In genomic region chr20:17837179-17837578, GRCh38 we compare ENCODE assay signal across 20 cellular contexts.
DNase-seq lines count a peak whose midpoint lies in the region; ATAC-seq and TF ChIP-seq lines count a peak whose summit lies in the region.
"Had no signal": no experiment of that assay in that cellular context is flagged by ENCODE, and none has a peak within 500 bp of the region (broad histone marks: within the 10 kb centered on the region; RNA-seq: fewer than 3 reads in every experiment).

No MANE protein-coding gene starts in this region.

- peaks cover 28% of the 10 kb centered on the region in 2 experiments for H3K4me1 Mint-ChIP-seq in H9

- H3K27me3 ChIP-seq in H9 (ENCODE audit: insufficient read depth, low read length) (no peaks in the 10 kb centered on the region), breast epithelium (no peaks in the 10 kb centered on the region), mucosa of rectum (ENCODE audit: control insufficient read depth in 2 of 2, insufficient read depth in 2 of 2, low read length in 2 of 2) (no peaks in the 10 kb centered on the region), stomach (no peaks in the 10 kb centered on the region), GM23248 (replicated peaks; ENCODE audit: insufficient read depth) (no peaks in the 10 kb centered on the region)

- H3K9me3 ChIP-seq in H9 (ENCODE audit: control insufficient read depth, low read depth, low read length) (no peaks in the 10 kb centered on the region), breast epithelium (no peaks in the 10 kb centered on the region), mucosa of rectum (ENCODE audit: control insufficient read depth in 2 of 2, low read length in 2 of 2) (no peaks in the 10 kb centered on the region), stomach (no peaks in the 10 kb centered on the region), GM23248 (ENCODE audit: low read depth) (no peaks in the 10 kb centered on the region)

- H2BK120ac ChIP-seq in H9 (ENCODE audit: low read depth, low read length, poor library complexity, severe bottlenecking): no peak overlapping the region

- peaks cover 55% of the 10 kb centered on the region for H3F3A ChIP-seq in GM23248 (ENCODE audit: insufficient read depth)

- H2BK20ac ChIP-seq in H9 (ENCODE audit: low read depth, low read length, poor library complexity, severe bottlenecking): no peak overlapping the region

- no peaks in the 10 kb centered on the region for H3K9me2 ChIP-seq in GM23248 (ENCODE audit: insufficient read depth)

- H3K4me2 ChIP-seq in H9 (ENCODE audit: insufficient read depth, insufficient read length, low read length) (no peak overlapping the region), GM23248 (ENCODE audit: unreplicated experiment) (no peak overlapping the region)

- H3K4me3 Mint-ChIP-seq in H9: no peak overlapping the region; a peak in 1 of 5 replicates
- H3K4me3 Mint-ChIP-seq: activated naive CD4-positive, alpha-beta T cell treated with anti-CD3 and anti-CD28 coated beads for 36 hours; CD8-positive, alpha-beta T cell; immature natural killer cell; naive B cell had no signal

- in situ Hi-C loops in GM23248 (cut with MboI): no loop called here

- H3K27me3 Mint-ChIP-seq in H9 (ENCODE audit: low read depth): no peaks in the 10 kb centered on the region; the same call in 1 of the 2 replicates
- H3K27me3 Mint-ChIP-seq: naive B cell had no signal

- H3K9me3 Mint-ChIP-seq in H9: 0 out of 5 replicates have a peak, but pooled peaks cover 0 to 3% of the 10 kb centered on the region in 2 experiments
- H3K9me3 Mint-ChIP-seq: activated naive CD4-positive, alpha-beta T cell treated with anti-CD3 and anti-CD28 coated beads for 36 hours; CD8-positive, alpha-beta T cell; immature natural killer cell had no signal

- no peak overlapping the region for H2BK12ac ChIP-seq in H9 (ENCODE audit: insufficient read length, low read depth, low read length)

- no peak overlapping the region for H4K8ac ChIP-seq in H9 (replicated peaks; ENCODE audit: insufficient read length, low read depth, low read length)

- H3K9ac ChIP-seq in H9 (ENCODE audit: extremely low read depth, insufficient read length, low read length) (no peak overlapping the region), mucosa of rectum (ENCODE audit: low read depth in 1 of 2, low read length in 2 of 2) (no peak overlapping the region), GM23248 (no peak overlapping the region)
- H3K9ac ChIP-seq: parathyroid adenoma had no signal

- TF ChIP-seq POLR2A in breast epithelium (IDR thresholded peaks at IDR 0.05) (no peak), stomach (IDR thresholded peaks at IDR 0.05) (no peak)

- TF ChIP-seq EP300 in stomach (IDR thresholded peaks at IDR 0.05): no peak

- H3K4me3 ChIP-seq in breast epithelium (no peak overlapping the region), mucosa of rectum (ENCODE audit: low read length in 2 of 2) (no peak overlapping the region), stomach (no peak overlapping the region), GM23248 (no peak overlapping the region)
- H3K4me3 ChIP-seq: K562 had no signal

- DNase-seq in H9 (no peak), breast epithelium (ENCODE audit: low spot score in 2 of 2) (no peak), stomach (no peak), GM23248 (no peak), KG1 (lab: John Stamatoyannopoulos, UW) (no peak)
- DNase-seq: activated CD4-positive, alpha-beta T cell treated with anti-CD3 and anti-CD28 coated beads for 1 hour; activated naive CD4-positive, alpha-beta T cell treated with anti-CD3 and anti-CD28 coated beads for 36 hours; activated T-cell treated with anti-CD3 and anti-CD28 coated beads, Interleukin-2, amount 50 U/mL, for 48 hours; aorta; CD8-positive, alpha-beta T cell; head of caudate nucleus; immature natural killer cell; naive B cell; NCI-H2171; NCI-H526 treated with DMSO at 0.1 percent for 48 hours; stimulated activated CD4-positive, alpha-beta T cell treated with anti-CD3 and anti-CD28 coated beads, Interleukin-4, amount 100 ng/mL, for 24 hours had no signal

- no peak overlapping the region for H2BK15ac ChIP-seq in H9 (ENCODE audit: low read depth, low read length)

- H3K18ac ChIP-seq in H9 (ENCODE audit: insufficient read length, low read depth, low read length): no peak overlapping the region

- no peak overlapping the region for H2BK5ac ChIP-seq in H9 (ENCODE audit: insufficient read length, low read length)

- no peak overlapping the region for H3K27ac ChIP-seq in H9 (ENCODE audit: insufficient read length, low read depth, low read length)
- peak overlapping the region; percentile 84 to 97 for H3K27ac ChIP-seq in breast epithelium
- peak overlapping the region; percentile 27 to 67 for H3K27ac ChIP-seq in mucosa of rectum (ENCODE audit: low read depth in 2 of 2, low read length in 2 of 2)
- peak overlapping the region; percentile 28 to 85 (median 73) for H3K27ac ChIP-seq in stomach
- no peak overlapping the region for H3K27ac ChIP-seq in GM23248
- H3K27ac ChIP-seq: parathyroid adenoma had no signal

- no peak overlapping the region for H4K5ac ChIP-seq in H9 (ENCODE audit: insufficient read length, low read depth, low read length)

- H3K4ac ChIP-seq in H9 (ENCODE audit: low read depth, low read length): no peak overlapping the region

- peak overlapping the region in 2 of 3 experiments; percentile 18 to 22; a peak in 2 of 7 replicates for H3K27ac Mint-ChIP-seq in H9
- H3K27ac Mint-ChIP-seq: activated naive CD4-positive, alpha-beta T cell treated with anti-CD3 and anti-CD28 coated beads for 36 hours; CD8-positive, alpha-beta T cell; immature natural killer cell had no signal

- H3K79me1 ChIP-seq in H9 (ENCODE audit: insufficient read depth, low read depth, low read length, poor library complexity, severe bottlenecking): no peaks in the 10 kb centered on the region

- H4K91ac ChIP-seq in H9 (ENCODE audit: insufficient read length, low read depth, low read length): no peak overlapping the region

- H3K36me3 ChIP-seq in breast epithelium (no peaks in the 10 kb centered on the region), mucosa of rectum (ENCODE audit: control insufficient read depth in 2 of 2, insufficient read depth in 2 of 2, low read length in 2 of 2) (no peaks in the 10 kb centered on the region), stomach (no peaks in the 10 kb centered on the region), GM23248 (ENCODE audit: low read depth) (no peaks in the 10 kb centered on the region)

- no peak overlapping the region for H3K56ac ChIP-seq in H9 (ENCODE audit: insufficient read length, low read depth, low read length)

- no peaks in the 10 kb centered on the region for H3K36me3 Mint-ChIP-seq in H9 (ENCODE audit: insufficient read depth in 1 of 3, low read depth in 3 of 3)
- H3K36me3 Mint-ChIP-seq: CD8-positive, alpha-beta T cell; immature natural killer cell had no signal

- H2AK5ac ChIP-seq in H9 (ENCODE audit: insufficient read length, low read length): no peak overlapping the region

- no peak for TF ChIP-seq CTCF in H9 (conservative IDR thresholded peaks at IDR 0.05)
- TF ChIP-seq CTCF in breast epithelium (IDR thresholded peaks at IDR 0.05): no peak
- no peak for TF ChIP-seq CTCF in stomach (IDR thresholded peaks at IDR 0.05)

- H4K20me1 ChIP-seq in H9 (ENCODE audit: control insufficient read depth, insufficient read depth, insufficient read length) (no peaks in the 10 kb centered on the region), GM23248 (ENCODE audit: insufficient read depth) (no peaks in the 10 kb centered on the region)

- WGBS in H9 (ENCODE audit: extremely low coverage, insufficient read length, low lambda C conversion rate): no CpG with 5 or more reads among the region's 3 CpGs
- 78 to 89% (median 88%) methylated on average over 3 of the region's 3 CpGs for WGBS in stomach, 5 donors
- WGBS in GM23248 (ENCODE audit: low coverage in 1 of 2, low lambda C conversion rate in 2 of 2, missing lambda C conversion rate in 2 of 2), 2 experiments: 78 to 84% methylated on average over 3 of the region's 3 CpGs

- intact Hi-C loops in breast epithelium (cut with DNase I; ENCODE audit: low total_unique reads): no loop called here
- intact Hi-C loops in stomach (cut with DNase I; ENCODE audit: low total_unique reads): no loop called here

- H3K23me2 ChIP-seq in H9 (ENCODE audit: insufficient read length, low read depth, low read length, poor library complexity, severe bottlenecking): no peaks in the 10 kb centered on the region

- no peak overlapping the region for H2AFZ ChIP-seq in H9 (ENCODE audit: low read length)
- H2AFZ ChIP-seq in GM23248: no peak overlapping the region
- H2AFZ ChIP-seq: parathyroid adenoma had no signal

- no peak for ATAC-seq in HG02571 (IDR thresholded peaks at IDR 0.05; ENCODE audit: unreplicated experiment)
- ATAC-seq: CD8-positive, alpha-beta T cell; K562 had no signal

- no peak overlapping the region for H3K23ac ChIP-seq in H9 (ENCODE audit: insufficient read length, low read depth, low read length)

- no peak overlapping the region for H3T11ph ChIP-seq in H9 (ENCODE audit: low read length)

- no peak overlapping the region for H3K14ac ChIP-seq in H9 (ENCODE audit: insufficient read depth, low read length)

- H3K79me2 ChIP-seq in H9 (ENCODE audit: insufficient read depth, low read length) (no peaks in the 10 kb centered on the region), GM23248 (ENCODE audit: insufficient read depth) (no peaks in the 10 kb centered on the region)
- H3K79me2 ChIP-seq: parathyroid adenoma had no signal

- H3K4me1 ChIP-seq in H9 (ENCODE audit: insufficient read depth, low read length) (no peaks in the 10 kb centered on the region; the same call in 1 of the 2 replicates), breast epithelium (peaks cover 0 to 7% of the 10 kb centered on the region in 2 donors), mucosa of rectum (ENCODE audit: control insufficient read depth in 2 of 2, insufficient read depth in 2 of 2, low read length in 2 of 2) (peaks cover 0 to 5% of the 10 kb centered on the region in 2 donors), stomach (peaks cover 0 to 28% (median 13%) of the 10 kb centered on the region in 4 donors), GM23248 (ENCODE audit: insufficient read depth) (peaks cover 51% of the 10 kb centered on the region)
- H3K4me1 ChIP-seq: parathyroid adenoma had no signal

Comparison
In these comparisons a context has a peak if more than half of its experiments do, and no peak if none do; other contexts are left out.
1. H3K27ac ChIP-seq: peak in breast epithelium (2 of 2), mucosa of rectum (2 of 2) and stomach (5 of 5); none in H9 (single experiment) and GM23248 (single experiment).